ENCODE assay signal across 9 cellular contexts in genomic region chr3:172153335-172153861, GRCh38.
DNase-seq lines count a peak whose midpoint lies in the region; ATAC-seq and TF ChIP-seq lines count a peak whose summit lies in the region.
"Had no signal": no experiment of that assay in that cellular context is flagged by ENCODE, and none has a peak within 500 bp of the region (broad histone marks: within the 10 kb centered on the region; RNA-seq: fewer than 3 reads in every experiment).

No MANE protein-coding gene starts in this region.

- H3K9ac ChIP-seq in mammary epithelial cell (ENCODE audit: insufficient read depth, low read length): peak overlapping the region; percentile 85
- H3K9ac ChIP-seq: KMS-11 had no signal

- H3K79me2 ChIP-seq in mammary epithelial cell (ENCODE audit: insufficient read depth, low read length): peaks cover 85% of the 10 kb centered on the region

- H3K36me3 ChIP-seq in mammary epithelial cell (ENCODE audit: insufficient read depth, low read length) (no peaks in the 10 kb centered on the region), spleen (no peaks in the 10 kb centered on the region)

- no peak for TF ChIP-seq POLR2A in spleen (IDR thresholded peaks at IDR 0.05)

- dilution Hi-C loops in mammary epithelial cell (cut with HindIII; ENCODE audit: low sequenced_read_pairs): no loop called here

- DNase-seq in EL: peak; percentile 98
- DNase-seq in T1000 (lab: John Stamatoyannopoulos, UW): peak; percentile 74
- DNase-seq in mammary epithelial cell: peak; percentile 97
- peak; percentile 94 for DNase-seq in kidney glomerular epithelial cell (lab: John Stamatoyannopoulos, UW)
- peak; percentile 86 for DNase-seq in spleen
- no peak for DNase-seq in NCI-H2081 (lab: John Stamatoyannopoulos, UW)

- H3K4me3 ChIP-seq in mammary epithelial cell (replicated peaks in 1 of 3; ENCODE audit: insufficient read depth in 1 of 3, low read depth in 2 of 3, low read length in 3 of 3) (no peak overlapping the region), spleen (no peak overlapping the region)

- WGBS in mammary epithelial cell (ENCODE audit: low coverage, missing lambda C conversion rate): 7% methylated on average over 7 of the region's 8 CpGs
- 18 to 33% (median 20%) methylated on average over 8 of the region's 8 CpGs for WGBS in spleen, 5 donors

- intact Hi-C loops in mammary epithelial cell (cut with micrococcal nuclease): no loop called here
- intact Hi-C loops in spleen (cut with DNase I; ENCODE audit: low total_unique reads): no loop called here

- H3K27ac ChIP-seq in mammary epithelial cell (ENCODE audit: insufficient read depth, low read depth, low read length): peak overlapping the region; percentile 92
- H3K27ac ChIP-seq in spleen: peak overlapping the region in 7 of 8 donors; percentile 34 to 77 (median 71)
- H3K27ac ChIP-seq: KMS-11 had no signal

- H3K9me3 ChIP-seq in mammary epithelial cell (replicated peaks; ENCODE audit: insufficient read depth, low read length) (no peaks in the 10 kb centered on the region), spleen (no peaks in the 10 kb centered on the region)

- CTCF ChIA-PET in mammary epithelial cell (lab: Charles Lee; ENCODE audit: low non-redundant PET): no interaction called here

- H3K4me2 ChIP-seq in mammary epithelial cell (ENCODE audit: insufficient read depth, low read depth, low read length): peak overlapping the region; percentile 70

- H3K27me3 ChIP-seq in mammary epithelial cell (ENCODE audit: insufficient read depth, low read length) (no peaks in the 10 kb centered on the region), spleen (replicated peaks in 1 of 7) (no peaks in the 10 kb centered on the region)

- peak overlapping the region; percentile 35 for H2AFZ ChIP-seq in mammary epithelial cell (ENCODE audit: low read depth, low read length)

- in situ Hi-C loops in mammary epithelial cell (cut with MboI; ENCODE audit: low sequenced_read_pairs in 2 of 2): no loop called here

- H4K20me1 ChIP-seq in mammary epithelial cell (ENCODE audit: insufficient read depth, low read length): no peaks in the 10 kb centered on the region

- no peak for TF ChIP-seq CTCF in mammary epithelial cell (conservative IDR thresholded peaks at IDR 0.05 in 1 of 2, IDR thresholded peaks at IDR 0.05 in 1 of 2; ENCODE audit: extremely low read depth in 1 of 2, insufficient read depth in 1 of 2, low read depth in 1 of 2, low read length in 2 of 2)
- TF ChIP-seq CTCF in spleen (IDR thresholded peaks at IDR 0.05 in 8 of 11, conservative IDR thresholded peaks at IDR 0.05 in 3 of 11): no peak

- BruUV-seq in mammary epithelial cell (replicated peaks; lab: Mats Ljungman, UMichigan): no TSS peak

- ATAC-seq in HG03097 (IDR thresholded peaks at IDR 0.05; ENCODE audit: low FRiP score, unreplicated experiment) (peak; percentile 48), HG03520 (IDR thresholded peaks at IDR 0.05; ENCODE audit: unreplicated experiment) (no peak)

- H3K4me1 ChIP-seq in mammary epithelial cell (ENCODE audit: insufficient read depth, low read length) (peaks cover 68% of the 10 kb centered on the region), spleen (peaks cover 24 to 83% (median 52%) of the 10 kb centered on the region in 6 donors)

Comparison
In these comparisons a context has a peak if more than half of its experiments do, and no peak if none do; other contexts are left out.
1. DNase-seq: peak in EL (single experiment), T1000 (single experiment), mammary epithelial cell (single experiment), kidney glomerular epithelial cell (single experiment) and spleen (single experiment); none in NCI-H2081 (0 of 2).